Comparison of ENCODE assay signal across 15 cellular contexts in genomic region chr2:174059875-174060226, GRCh38.
A peak's percentile ranks its signal among the peaks of the same experiment; 100 is the strongest.
DNase-seq lines count a peak whose midpoint lies in the region; ATAC-seq and TF ChIP-seq lines count a peak whose summit lies in the region.
"Had no signal": no experiment of that assay in that cellular context is flagged by ENCODE, and none has a peak within 500 bp of the region (broad histone marks: within the 10 kb centered on the region; RNA-seq: fewer than 3 reads in every experiment).

No MANE protein-coding gene starts in this region.

- no peaks in the 10 kb centered on the region for H3K27me3 ChIP-seq in breast epithelium
- H3K27me3 ChIP-seq in hepatocyte = no peaks in the 10 kb centered on the region
- no peaks in the 10 kb centered on the region for H3K27me3 ChIP-seq in stomach

- DNase-seq in MCF 10A (ENCODE audit: unreplicated experiment) (peak; percentile 54), breast epithelium (ENCODE audit: low spot score in 2 of 2) (no peak), astrocyte of the spinal cord (ENCODE audit: low read depth, low spot score) (peak; percentile 33), hepatocyte (ENCODE audit: low spot score) (no peak), NCI-H69 (lab: John Stamatoyannopoulos, UW) (no peak), stomach (no peak)
- DNase-seq in activated CD4-positive, CD25-positive, alpha-beta regulatory T cell treated with anti-CD3 and anti-CD28 coated beads, Interleukin-2, amount 50 U/mL, for 72 hours = no peak
- DNase-seq: activated CD4-positive, alpha-beta T cell treated with anti-CD3 and anti-CD28 coated beads for 1 hour; cerebellar nuclear complex; head of caudate nucleus; NCI-H187 treated with DMSO at 0.1 percent for 48 hours; NCI-H524 treated with DMSO at 0.1 percent for 48 hours had no signal

- H3K4me2 ChIP-seq in hepatocyte = no peak overlapping the region

- H3K36me3 Mint-ChIP-seq in MCF 10A (ENCODE audit: insufficient read depth, unreplicated experiment) = no peaks in the 10 kb centered on the region

- no peak overlapping the region for H2AFZ ChIP-seq in hepatocyte

- no peak for TF ChIP-seq POLR2A in breast epithelium (IDR thresholded peaks at IDR 0.05)
- no peak for TF ChIP-seq POLR2A in stomach (IDR thresholded peaks at IDR 0.05)

- H3K9me3 ChIP-seq in breast epithelium = no peaks in the 10 kb centered on the region
- no peaks in the 10 kb centered on the region for H3K9me3 ChIP-seq in hepatocyte (ENCODE audit: low read depth)
- peaks cover 0 to 4% (median 0%) of the 10 kb centered on the region in 4 donors for H3K9me3 ChIP-seq in stomach

- ATAC-seq in HG02642 (IDR thresholded peaks at IDR 0.05; ENCODE audit: poor library complexity, unreplicated experiment) = no peak

- H3K9me3 Mint-ChIP-seq in MCF 10A (ENCODE audit: unreplicated experiment) = peaks cover 7% of the 10 kb centered on the region

- no TSS peak for BruUV-seq in MCF 10A (replicated peaks; lab: Mats Ljungman, UMichigan)

- no peaks in the 10 kb centered on the region for H3K79me2 ChIP-seq in hepatocyte

- no peak overlapping the region for H3K4me3 Mint-ChIP-seq in MCF 10A (ENCODE audit: unreplicated experiment)
- H3K4me3 Mint-ChIP-seq: activated naive CD8-positive, alpha-beta T cell had no signal

- 83% methylated on average over 2 of the region's 2 CpGs for WGBS in hepatocyte (ENCODE audit: low lambda C conversion rate, missing lambda C conversion rate)
- WGBS in stomach, 5 donors = 83 to 100% (median 98%) methylated on average over 2 of the region's 2 CpGs

- H3K4me1 ChIP-seq in breast epithelium = no peaks in the 10 kb centered on the region
- H3K4me1 ChIP-seq in hepatocyte (ENCODE audit: insufficient read depth) = peaks cover 10% of the 10 kb centered on the region
- H3K4me1 ChIP-seq in stomach = peaks cover 0 to 9% (median 3%) of the 10 kb centered on the region in 4 donors

- no peaks in the 10 kb centered on the region for H4K20me1 ChIP-seq in hepatocyte (ENCODE audit: insufficient read depth, poor library complexity, severe bottlenecking)

- no peak overlapping the region for H3K4me3 ChIP-seq in breast epithelium
- H3K4me3 ChIP-seq in astrocyte of the spinal cord (ENCODE audit: low read depth, low read length) = no peak overlapping the region
- no peak overlapping the region for H3K4me3 ChIP-seq in hepatocyte
- H3K4me3 ChIP-seq in stomach = no peak overlapping the region

- no peaks in the 10 kb centered on the region for H3K9me2 ChIP-seq in hepatocyte (replicated peaks; ENCODE audit: insufficient read depth)

- peaks cover 34% of the 10 kb centered on the region for H3K4me1 Mint-ChIP-seq in MCF 10A (ENCODE audit: insufficient read depth, unreplicated experiment)

- intact Hi-C loops in MCF 10A (cut with micrococcal nuclease) = no loop called here
- intact Hi-C loops in breast epithelium (cut with DNase I; ENCODE audit: low total_unique reads) = no loop called here
- intact Hi-C loops in stomach (cut with DNase I; ENCODE audit: low total_unique reads) = no loop called here

- CTCF ChIA-PET in MCF 10A (lab: Yijun Ruan, JAX) = interaction anchor here (0.6 to 3.1 kb wide), 3 partner anchors 8 to 1033 kb away, joined by 3 to 10 read pairs (median 3); no protein-coding TSS in a partner anchor

- no peaks in the 10 kb centered on the region for H3K27me3 Mint-ChIP-seq in MCF 10A (ENCODE audit: insufficient read depth, unreplicated experiment)

- H3K27ac ChIP-seq in breast epithelium (no peak overlapping the region), hepatocyte (peak overlapping the region; percentile 26), stomach (no peak overlapping the region)

- in situ Hi-C loops in astrocyte of the spinal cord (cut with HindIII; ENCODE audit: low sequenced_read_pairs) = no loop called here

- TF ChIP-seq CTCF in MCF 10A (IDR thresholded peaks at IDR 0.05; ENCODE audit: unreplicated experiment) (no peak), breast epithelium (IDR thresholded peaks at IDR 0.05) (no peak), astrocyte of the spinal cord (IDR thresholded peaks at IDR 0.05; ENCODE audit: low read depth, low read length) (no peak), hepatocyte (IDR thresholded peaks at IDR 0.05; ENCODE audit: poor library complexity) (no peak), stomach (IDR thresholded peaks at IDR 0.05) (no peak)

- H3K27ac Mint-ChIP-seq in MCF 10A (ENCODE audit: low read depth, unreplicated experiment) = peak overlapping the region; percentile 92
- H3K27ac Mint-ChIP-seq: activated naive CD8-positive, alpha-beta T cell; progenitor cell of endocrine pancreas had no signal

- H3K36me3 ChIP-seq in breast epithelium (no peaks in the 10 kb centered on the region), hepatocyte (replicated peaks; ENCODE audit: insufficient read depth, low read depth) (no peaks in the 10 kb centered on the region), stomach (no peaks in the 10 kb centered on the region)

- POLR2A ChIA-PET in MCF 10A (lab: Yijun Ruan, JAX) = interaction anchor here (0.6 to 2.2 kb wide), 6 partner anchors 9 to 541 kb away, joined by 3 to 11 read pairs (median 3); partner anchors contain the start of gene OLA1

- no peak for TF ChIP-seq EP300 in stomach (IDR thresholded peaks at IDR 0.05)

Comparison
In these comparisons a context has a peak if more than half of its experiments do, and no peak if none do; other contexts are left out.
1. DNase-seq: peak in MCF 10A (single experiment) and astrocyte of the spinal cord (single experiment); none in breast epithelium (0 of 2), hepatocyte (single experiment), NCI-H69 (single experiment), stomach (single experiment) and activated CD4-positive, CD25-positive, alpha-beta regulatory T cell treated with anti-CD3 and anti-CD28 coated beads, Interleukin-2, amount 50 U/mL, for 72 hours (single experiment).